Comparison of ENCODE assay signal across 24 cellular contexts in genomic region chr9:134212809-134213507, GRCh38. TPM values are rescaled to one million over a fixed set of nuclear protein-coding genes. Genes with fewer than 3 reads are reported as not detected.
DNase-seq lines count a peak whose midpoint lies in the region; ATAC-seq and TF ChIP-seq lines count a peak whose summit lies in the region.
"Had no signal": no experiment of that assay in that cellular context is flagged by ENCODE, and none has a peak within 500 bp of the region (broad histone marks: within the 10 kb centered on the region; RNA-seq: fewer than 3 reads in every experiment).

No MANE protein-coding gene starts in this region.

- H3K4me1 ChIP-seq in BLaER1 (peaks cover 100% of the 10 kb centered on the region), OCI-LY7 (ENCODE audit: insufficient read depth, low read length, poor library complexity, severe bottlenecking) (peaks cover 26% of the 10 kb centered on the region)

- TF ChIP-seq CTCF in NB4 (IDR thresholded peaks at IDR 0.05; ENCODE audit: low read depth, low read length) = no peak
- no peak for TF ChIP-seq CTCF in glutamatergic neuron (IDR thresholded peaks at IDR 0.05; ENCODE audit: partially characterized antibody, unreplicated experiment)
- TF ChIP-seq CTCF in omental fat pad (IDR thresholded peaks at IDR 0.05) = no peak
- TF ChIP-seq CTCF in OCI-LY7 (conservative IDR thresholded peaks at IDR 0.05; ENCODE audit: low read length) = no peak

- ATAC-seq in omental fat pad (ENCODE audit: low FRiP score) = no peak
- ATAC-seq: body of pancreas had no signal

- peaks cover 5% of the 10 kb centered on the region for H3K27me3 Mint-ChIP-seq in glutamatergic neuron (ENCODE audit: unreplicated experiment)
- H3K27me3 Mint-ChIP-seq: activated T-cell treated with anti-CD3 and anti-CD28 coated beads, Interleukin-2, amount 50 U/mL, for 24 hours had no signal

- peaks cover 8% of the 10 kb centered on the region for H3K9me3 Mint-ChIP-seq in glutamatergic neuron (ENCODE audit: unreplicated experiment)

- H3K27me3 ChIP-seq in BLaER1 = no peaks in the 10 kb centered on the region
- H3K27me3 ChIP-seq: body of pancreas had no signal

- TF ChIP-seq POLR2A in NB4 (IDR thresholded peaks at IDR 0.05; ENCODE audit: extremely low read depth, insufficient read length) = no peak

- H3K9me2 ChIP-seq in OCI-LY7 (ENCODE audit: insufficient read depth, low read length) = no peaks in the 10 kb centered on the region

- no peak overlapping the region for H3K4me3 Mint-ChIP-seq in glutamatergic neuron (ENCODE audit: unreplicated experiment)
- H3K4me3 Mint-ChIP-seq: activated T-cell treated with anti-CD3 and anti-CD28 coated beads, Interleukin-2, amount 50 U/mL, for 24 hours; IgD-negative memory B cell had no signal

- DNase-seq in NB4 (ENCODE audit: low read depth) (peak; percentile 45), glutamatergic neuron (peak; percentile 23), omental fat pad (ENCODE audit: low spot score) (peak; percentile 14), NCI-H1105 (lab: John Stamatoyannopoulos, UW) (no peak), medulla oblongata (ENCODE audit: extremely low spot score) (no peak), superior temporal gyrus (ENCODE audit: extremely low spot score) (no peak), OCI-LY7 (ENCODE audit: low spot score) (no peak)
- DNase-seq: activated CD4-positive, alpha-beta T cell treated with anti-CD3 and anti-CD28 coated beads for 4 hours; activated naive CD4-positive, alpha-beta T cell; activated T-cell treated with anti-CD3 and anti-CD28 coated beads, Interleukin-2, amount 50 U/mL, for 24 hours; body of pancreas; effector CD4-positive, alpha-beta T cell; GDM1; NCI-H1436 treated with DMSO at 0.1 percent for 48 hours; NCI-H2107; T-helper 2 cell had no signal

- no peaks in the 10 kb centered on the region for H3K79me2 ChIP-seq in OCI-LY7 (ENCODE audit: insufficient read depth, low read depth, low read length)

- H3K27ac Mint-ChIP-seq in glutamatergic neuron (ENCODE audit: unreplicated experiment) = peak overlapping the region; percentile 48
- H3K27ac Mint-ChIP-seq: activated T-cell treated with anti-CD3 and anti-CD28 coated beads, Interleukin-2, amount 50 U/mL, for 24 hours; IgD-negative memory B cell had no signal

- peak overlapping the region; percentile 91 for H3K4me2 ChIP-seq in BLaER1
- H3K4me2 ChIP-seq in OCI-LY7 (ENCODE audit: low read length) = no peak overlapping the region

- CTCF ChIA-PET in OCI-LY7 (lab: Charles Lee; ENCODE audit: unreplicated experiment) = no interaction called here

- H4K20me1 ChIP-seq in BLaER1 = no peaks in the 10 kb centered on the region
- H4K20me1 ChIP-seq in OCI-LY7 (ENCODE audit: insufficient read depth, low read length) = no peaks in the 10 kb centered on the region

- peak overlapping the region; percentile 97 for H3K27ac ChIP-seq in BLaER1
- H3K27ac ChIP-seq in OCI-LY7 (ENCODE audit: low read depth, low read length, poor library complexity, severe bottlenecking) = no peak overlapping the region
- H3K27ac ChIP-seq: body of pancreas, epithelial cell of prostate had no signal

- no TSS peak for BruUV-seq in OCI-LY7 (replicated peaks; lab: Mats Ljungman, UMichigan)

- no peaks in the 10 kb centered on the region for H3K36me3 ChIP-seq in BLaER1
- H3K36me3 ChIP-seq in OCI-LY7 (ENCODE audit: insufficient read depth, low read length) = no peaks in the 10 kb centered on the region

- peak overlapping the region; percentile 20; the same call in 1 of the 2 replicates for H3K4me3 ChIP-seq in BLaER1
- no peak overlapping the region for H3K4me3 ChIP-seq in NB4 (ENCODE audit: low read depth, low read length)
- H3K4me3 ChIP-seq in OCI-LY7 (ENCODE audit: low read depth, low read length, poor library complexity, severe bottlenecking) = no peak overlapping the region
- H3K4me3 ChIP-seq: body of pancreas, lung had no signal

- H3K9ac ChIP-seq in BLaER1 = peak overlapping the region; percentile 81

- H3K9me3 ChIP-seq in BLaER1 (no peaks in the 10 kb centered on the region; the same call in 1 of the 2 replicates), OCI-LY7 (ENCODE audit: low read length) (no peaks in the 10 kb centered on the region)
- H3K9me3 ChIP-seq: body of pancreas had no signal

- H3K4me1 Mint-ChIP-seq in glutamatergic neuron (ENCODE audit: low read depth, unreplicated experiment) = peaks cover 14% of the 10 kb centered on the region

- POLR2A ChIA-PET in OCI-LY7 (lab: Charles Lee) = no interaction called here

- no peaks in the 10 kb centered on the region for H3K36me3 Mint-ChIP-seq in glutamatergic neuron (ENCODE audit: unreplicated experiment)

- intact Hi-C loops in OCI-LY7 (cut with micrococcal nuclease; ENCODE audit: unreplicated experiment) = no loop called here

- no peak overlapping the region for H2AFZ ChIP-seq in OCI-LY7 (ENCODE audit: low read length)

RNA-seq across cellular contexts. Expression of gene RNU6ATAC, which starts 48.6 kb away (rescaled TPM):
- total RNA-seq in glutamatergic neuron (ENCODE audit: unreplicated experiment) = 121 TPM
- total RNA-seq in omental fat pad = not detected
- not detected in 2 replicates for total RNA-seq in OCI-LY7 (2014; rRNA removed; shearing (Covaris generic))
- total RNA-seq in OCI-LY7 (2022) = 80.3 and 130 TPM in 2 replicates
- total RNA-seq: body of pancreas, glomerular endothelial cell, H4, M059J, NCI-H460 had no signal

Comparison
In these comparisons a context has a peak if more than half of its experiments do, and no peak if none do; other contexts are left out.
1. DNase-seq: peak in NB4 (single experiment), glutamatergic neuron (single experiment) and omental fat pad (single experiment); none in NCI-H1105 (single experiment), medulla oblongata (single experiment), superior temporal gyrus (single experiment) and OCI-LY7 (single experiment).